In genomic region chr2:53877112-53877511, GRCh38 we compare ENCODE assay signal across 26 cellular contexts.
"Had no signal": no experiment of that assay in that cellular context is flagged by ENCODE, and none has a peak within 500 bp of the region (broad histone marks: within the 10 kb centered on the region; RNA-seq: fewer than 3 reads in every experiment).

No MANE protein-coding gene starts in this region.

- ATAC-seq: activated CD4-positive, alpha-beta T cell treated with anti-CD3 and anti-CD28 coated beads for 36 hours; activated CD8-positive, alpha-beta memory T cell treated with anti-CD3 and anti-CD28 coated beads, Interleukin-2, amount 10 ng/mL, durations not matched to agents 7 days and 5 days; activated CD8-positive, alpha-beta T cell treated with anti-CD3 and anti-CD28 coated beads, Interleukin-2, amount 10 ng/mL, durations not matched to agents 7 days and 5 days; activated naive CD8-positive, alpha-beta T cell treated with anti-CD3 and anti-CD28 coated beads, Interleukin-2, amount 50 U/mL, for 24 hours had no signal

- H3K4me3 ChIP-seq: ascending aorta, breast epithelium, cardiac muscle cell, coronary artery, esophagus squamous epithelium, heart left ventricle had no signal

- H3K36me3 ChIP-seq: breast epithelium had no signal

- DNase-seq: activated CD4-positive, alpha-beta memory T cell treated with anti-CD3 and anti-CD28 coated beads for 36 hours; activated CD4-positive, alpha-beta T cell treated with anti-CD3 and anti-CD28 coated beads for 36 hours; activated CD4-positive, alpha-beta T cell treated with anti-CD3 and anti-CD28 coated beads, Interleukin-2, amount 10 ng/mL, durations not matched to agents 24 days and 14 days; activated CD4-positive, CD25-positive, alpha-beta regulatory T cell; activated CD4-positive, CD25-positive, alpha-beta regulatory T cell treated with anti-CD3 and anti-CD28 coated beads, Interleukin-2, amount 50 U/mL, for 72 hours; activated CD8-positive, alpha-beta memory T cell treated with anti-CD3 and anti-CD28 coated beads, Interleukin-2, amount 10 ng/mL, durations not matched to agents 7 days and 5 days; activated CD8-positive, alpha-beta memory T cell treated with anti-CD3 and anti-CD28 coated beads, Interleukin-2, amount 50 U/mL, for 4 hours; activated CD8-positive, alpha-beta T cell treated with anti-CD3 and anti-CD28 coated beads, Interleukin-2, amount 10 ng/mL, durations not matched to agents 7 days and 5 days; activated effector memory CD4-positive, alpha-beta T cell treated with anti-CD3 and anti-CD28 coated beads, Interleukin-2, amount 50 U/mL, for 16 hours; activated naive CD4-positive, alpha-beta T cell treated with anti-CD3 and anti-CD28 coated beads for 36 hours; activated naive CD8-positive, alpha-beta T cell treated with anti-CD3 and anti-CD28 coated beads for 36 hours; activated naive CD8-positive, alpha-beta T cell treated with anti-CD3 and anti-CD28 coated beads, Interleukin-2, amount 50 U/mL, for 24 hours; activated T-cell treated with anti-CD3 and anti-CD28 coated beads, Interleukin-2, amount 50 U/mL, for 1 hour; activated T-cell treated with anti-CD3 and anti-CD28 coated beads, Interleukin-2, amount 50 U/mL, for 48 hours; dermis blood vessel endothelial cell; effector CD8-positive, alpha-beta T cell; esophagus squamous epithelium; foreskin melanocyte; glutamatergic neuron; heart left ventricle; T-helper 2 cell had no signal

- H3K9me3 ChIP-seq: ascending aorta, breast epithelium, esophagus squamous epithelium, heart left ventricle had no signal

- H3K27me3 ChIP-seq: ascending aorta, breast epithelium, cardiac muscle cell, esophagus squamous epithelium, heart left ventricle had no signal

- H3K27ac ChIP-seq: ascending aorta, breast epithelium, cardiac muscle cell, coronary artery, epithelial cell of prostate, esophagus squamous epithelium, heart left ventricle had no signal

- H3K4me1 ChIP-seq: ascending aorta, breast epithelium, heart left ventricle had no signal
